18 cellular contexts compared by ENCODE assay signal in the genomic region with DNA sequence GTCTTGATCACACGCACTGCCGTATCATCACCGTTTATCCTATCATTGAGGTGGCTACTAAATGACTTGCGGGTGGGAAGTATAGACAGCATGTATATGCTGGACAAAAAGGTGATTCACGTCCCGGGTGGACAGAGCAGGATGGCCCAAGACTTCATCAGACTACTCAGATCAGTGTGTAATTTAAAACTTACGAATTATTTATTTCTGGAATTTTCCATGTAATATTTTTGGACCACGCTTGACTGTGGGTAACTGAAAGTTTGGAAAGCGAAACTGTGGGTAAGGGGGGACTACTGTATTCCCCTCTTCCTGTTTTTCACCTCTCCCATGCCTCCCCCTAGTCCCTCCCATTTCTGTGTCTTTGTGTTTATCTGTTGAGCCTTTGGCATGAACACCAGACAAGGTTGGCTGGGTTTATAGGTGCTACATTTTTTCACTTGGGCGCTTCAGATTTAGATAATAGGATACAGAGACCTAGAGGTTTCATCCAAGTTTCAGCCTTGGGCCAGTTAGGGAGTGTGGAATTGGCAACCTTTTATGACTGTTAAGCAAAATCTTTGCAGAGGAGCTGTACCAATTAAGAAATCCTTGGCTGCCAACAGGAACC. TPM values are rescaled to one million over a fixed set of nuclear protein-coding genes. Genes with fewer than 3 reads are reported as not detected.
DNase-seq lines count a peak whose midpoint lies in the region; TF ChIP-seq lines count a peak whose summit lies in the region.
"Had no signal": no experiment of that assay in that cellular context is flagged by ENCODE, and none has a peak within 500 bp of the region (broad histone marks: within the 10 kb centered on the region; RNA-seq: fewer than 3 reads in every experiment).

No MANE protein-coding gene starts in this region.

- DNase-seq in NCI-H226 (peak; percentile 51), endodermal cell (no peak), left kidney (ENCODE audit: low read depth, low spot score) (peak; percentile 57), nucleus accumbens (lab: John Stamatoyannopoulos, UW) (no peak), WERI-Rb-1 (no peak)
- DNase-seq in activated CD4-positive, alpha-beta T cell treated with anti-CD3 and anti-CD28 coated beads for 1 hour: no peak
- DNase-seq: cerebellar nuclear complex; Karpas-422; NCI-H1105 treated with DMSO at 0.1 percent for 48 hours; NCI-H2029 treated with DMSO at 0.1 percent for 48 hours; NCI-H2227 treated with DMSO at 0.1 percent for 48 hours; NCI-H748 treated with DMSO at 0.1 percent for 48 hours; stimulated activated CD8-positive, alpha-beta memory T cell treated with anti-CD3 and anti-CD28 coated beads, Interleukin-4, amount 100 ng/mL, for 48 hours; uterus had no signal

- H3K9me3 ChIP-seq in endodermal cell (ENCODE audit: control insufficient read depth, low read length) (peaks cover 10% of the 10 kb centered on the region), skeletal muscle tissue (ENCODE audit: control insufficient read depth in 3 of 3, low read length in 3 of 3) (no peaks in the 10 kb centered on the region), WERI-Rb-1 (ENCODE audit: severe bottlenecking) (no peaks in the 10 kb centered on the region)
- H3K9me3 ChIP-seq: uterus had no signal

- peaks cover 31% of the 10 kb centered on the region for H3K4me1 Mint-ChIP-seq in endodermal cell
- H3K4me1 Mint-ChIP-seq: CD14-positive monocyte had no signal

- H3K27ac ChIP-seq in endodermal cell (ENCODE audit: low read depth, low read length) (no peak overlapping the region), skeletal muscle tissue (ENCODE audit: low read depth, low read length) (peak overlapping the region; percentile 65), WERI-Rb-1 (no peak overlapping the region)
- H3K27ac ChIP-seq: uterus had no signal

- no peaks in the 10 kb centered on the region for H3K27me3 Mint-ChIP-seq in endodermal cell (ENCODE audit: insufficient read depth)
- H3K27me3 Mint-ChIP-seq: activated naive CD8-positive, alpha-beta T cell had no signal

- no peak overlapping the region for H3K4me3 Mint-ChIP-seq in endodermal cell
- H3K4me3 Mint-ChIP-seq: activated naive CD8-positive, alpha-beta T cell; CD14-positive monocyte; WTC11 had no signal

- H3K36me3 ChIP-seq in endodermal cell (ENCODE audit: control insufficient read depth, insufficient read depth, low read length) (no peaks in the 10 kb centered on the region), skeletal muscle tissue (ENCODE audit: control insufficient read depth in 3 of 3, insufficient read depth in 3 of 3, low read length in 3 of 3) (no peaks in the 10 kb centered on the region), WERI-Rb-1 (no peaks in the 10 kb centered on the region)
- H3K36me3 ChIP-seq: uterus had no signal

- H3K27ac Mint-ChIP-seq in endodermal cell: peak overlapping the region; percentile 79
- H3K27ac Mint-ChIP-seq: activated naive CD8-positive, alpha-beta T cell; WTC11 had no signal

- no peaks in the 10 kb centered on the region for H3K27me3 ChIP-seq in endodermal cell (ENCODE audit: control insufficient read depth, insufficient read depth, low read length, poor library complexity, severe bottlenecking)
- no peaks in the 10 kb centered on the region for H3K27me3 ChIP-seq in skeletal muscle tissue (ENCODE audit: control insufficient read depth in 3 of 3, insufficient read depth in 3 of 3, low read length in 3 of 3)
- no peaks in the 10 kb centered on the region for H3K27me3 ChIP-seq in WERI-Rb-1 (ENCODE audit: insufficient read depth, low read depth, severe bottlenecking)
- H3K27me3 ChIP-seq: uterus had no signal

- TF ChIP-seq CTCF in endodermal cell (conservative IDR thresholded peaks at IDR 0.05) (no peak), WERI-Rb-1 (IDR thresholded peaks at IDR 0.05; ENCODE audit: low read depth, low read length) (no peak)

- H3K4me1 ChIP-seq in endodermal cell (ENCODE audit: control insufficient read depth, insufficient read depth, low read length) (peaks cover 12% of the 10 kb centered on the region), skeletal muscle tissue (ENCODE audit: control insufficient read depth in 3 of 3, insufficient read depth in 3 of 3, low read length in 3 of 3) (peaks cover 57 to 67% (median 65%) of the 10 kb centered on the region in 3 donors)
- H3K4me1 ChIP-seq: uterus had no signal

- H3K36me3 Mint-ChIP-seq in endodermal cell (ENCODE audit: low read depth): no peaks in the 10 kb centered on the region
- H3K36me3 Mint-ChIP-seq: activated naive CD8-positive, alpha-beta T cell; CD14-positive monocyte; WTC11 had no signal

- H3K4me3 ChIP-seq in endodermal cell (ENCODE audit: low read length) (no peak overlapping the region), skeletal muscle tissue (ENCODE audit: low read length in 3 of 3) (no peak overlapping the region), WERI-Rb-1 (ENCODE audit: low read depth, low read length) (no peak overlapping the region)
- H3K4me3 ChIP-seq: uterus had no signal

- H3K9me3 Mint-ChIP-seq in endodermal cell: no peaks in the 10 kb centered on the region
- H3K9me3 Mint-ChIP-seq: WTC11 had no signal

- WGBS in endodermal cell (ENCODE audit: insufficient coverage in 1 of 2, insufficient read length in 1 of 2), 2 experiments: 84 to 92% methylated on average over 5 to 10 of the region's 10 CpGs

- H3K9ac ChIP-seq in endodermal cell (ENCODE audit: extremely low read depth, low read length, poor library complexity, severe bottlenecking): peak overlapping the region; percentile 82
- H3K9ac ChIP-seq in skeletal muscle tissue (ENCODE audit: low read depth in 1 of 3, low read length in 3 of 3): no peak overlapping the region

RNA-seq across cellular contexts. Expression of gene RBM20, which starts 55.8 kb away (rescaled TPM):
- total RNA-seq in endodermal cell (1 to 10 TPM; 6.2 to 7.0 TPM), skeletal muscle tissue (6.3 TPM)
- polyA plus RNA-seq in endodermal cell (2013, experiment 1 of 2): 1.6 TPM
- 1.9 TPM for polyA plus RNA-seq in endodermal cell (2013, experiment 2 of 2)
- polyA plus RNA-seq: CD14-positive monocyte had no signal

Comparison
In these comparisons a context has a peak if more than half of its experiments do, and no peak if none do; other contexts are left out.
1. DNase-seq: peak in NCI-H226 (single experiment) and left kidney (single experiment); none in endodermal cell (single experiment), activated CD4-positive, alpha-beta T cell treated with anti-CD3 and anti-CD28 coated beads for 1 hour (single experiment), nucleus accumbens (0 of 56) and WERI-Rb-1 (single experiment).